ENCODE assay signal across 17 cellular contexts in the genomic region with DNA sequence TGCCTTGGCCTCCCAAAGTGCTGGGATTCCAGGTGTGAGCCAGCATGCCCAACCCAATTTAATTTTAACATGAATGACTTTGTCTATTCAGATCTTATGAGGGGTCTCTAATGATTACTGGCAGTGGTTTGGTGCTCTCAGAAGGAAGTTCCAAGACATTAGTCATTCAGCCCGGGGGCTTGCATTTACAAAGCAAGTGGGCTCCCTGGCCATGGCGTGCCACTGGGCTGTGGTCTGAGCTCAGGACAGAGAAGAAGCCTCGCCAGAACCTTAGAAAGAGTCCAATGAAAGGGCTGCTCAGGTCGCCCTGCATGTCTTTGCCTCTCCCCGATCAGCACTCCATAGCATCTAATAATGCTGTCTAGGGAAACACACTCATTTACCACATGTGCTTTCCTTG.
"Had no signal": no experiment of that assay in that cellular context is flagged by ENCODE, and none has a peak within 500 bp of the region (broad histone marks: within the 10 kb centered on the region; RNA-seq: fewer than 3 reads in every experiment).

No MANE protein-coding gene starts in this region.

- H2AFZ ChIP-seq: hepatocyte had no signal

- H3K27ac ChIP-seq: esophagus squamous epithelium, hepatocyte, testis, tibial nerve had no signal

- H3K27me3 ChIP-seq: esophagus squamous epithelium, hepatocyte, testis, tibial nerve had no signal

- DNase-seq: effector memory CD8-positive, alpha-beta T cell; esophagus squamous epithelium; foreskin fibroblast; head of caudate nucleus; natural killer cell; posterior cingulate gyrus; stimulated activated CD4-positive, alpha-beta T cell treated with anti-CD3 and anti-CD28 coated beads, Interleukin-2, amount 100 ng/mL, for 24 hours; stimulated activated CD4-positive, alpha-beta T cell treated with anti-CD3 and anti-CD28 coated beads, Interleukin-4, amount 100 ng/mL, for 4 hours; stimulated activated naive B cell treated with anti-CD40 and anti-IgM and Interleukin-4, amounts not matched to agents 10 μg/mL and 1 μg/mL and 100 μg/mL, for 72 hours; stimulated activated naive CD8-positive, alpha-beta T cell treated with anti-CD3 and anti-CD28 coated beads, Interleukin-15, amount 100 ng/mL, for 72 hours; testis had no signal

- H3K36me3 Mint-ChIP-seq: mesothelial cell of epicardium; natural killer cell; stimulated activated naive B cell treated with anti-CD40 and anti-IgM and Interleukin-4, amounts not matched to agents 10 μg/mL and 1 μg/mL and 100 μg/mL, for 72 hours had no signal

- H3K4me1 ChIP-seq: esophagus squamous epithelium, testis, tibial nerve had no signal

- H3K79me2 ChIP-seq: hepatocyte had no signal

- H3K4me3 Mint-ChIP-seq: dendritic cell treated with granulocyte-macrophage colony-stimulating factor and Interleukin-4, amounts not matched to agents 40 ng/mL and 50 ng/mL, for 4 days; effector memory CD8-positive, alpha-beta T cell; mesothelial cell of epicardium; natural killer cell; neural crest cell; stimulated activated naive B cell treated with anti-CD40 and anti-IgM and Interleukin-4, amounts not matched to agents 10 μg/mL and 1 μg/mL and 100 μg/mL, for 72 hours; stimulated activated naive CD8-positive, alpha-beta T cell treated with anti-CD3 and anti-CD28 coated beads, Interleukin-15, amount 100 ng/mL, for 72 hours had no signal

- H3K9me3 ChIP-seq: esophagus squamous epithelium, testis, tibial nerve had no signal

- ATAC-seq: effector memory CD8-positive, alpha-beta T cell; natural killer cell; sciatic nerve; stimulated activated naive B cell treated with anti-CD40 and anti-IgM and Interleukin-4, amounts not matched to agents 10 μg/mL and 1 μg/mL and 100 μg/mL, for 72 hours; stimulated activated naive CD8-positive, alpha-beta T cell treated with anti-CD3 and anti-CD28 coated beads, Interleukin-15, amount 100 ng/mL, for 72 hours had no signal

- H3K4me2 ChIP-seq: hepatocyte had no signal

- H3K9me3 Mint-ChIP-seq: dendritic cell treated with granulocyte-macrophage colony-stimulating factor and Interleukin-4, amounts not matched to agents 40 ng/mL and 50 ng/mL, for 4 days; effector memory CD8-positive, alpha-beta T cell; mesothelial cell of epicardium; natural killer cell; neural crest cell; stimulated activated naive B cell treated with anti-CD40 and anti-IgM and Interleukin-4, amounts not matched to agents 10 μg/mL and 1 μg/mL and 100 μg/mL, for 72 hours; stimulated activated naive CD8-positive, alpha-beta T cell treated with anti-CD3 and anti-CD28 coated beads, Interleukin-15, amount 100 ng/mL, for 72 hours had no signal

- H3K27me3 Mint-ChIP-seq: dendritic cell treated with granulocyte-macrophage colony-stimulating factor and Interleukin-4, amounts not matched to agents 40 ng/mL and 50 ng/mL, for 4 days had no signal

- H3K27ac Mint-ChIP-seq: dendritic cell treated with granulocyte-macrophage colony-stimulating factor and Interleukin-4, amounts not matched to agents 40 ng/mL and 50 ng/mL, for 4 days; effector memory CD8-positive, alpha-beta T cell; mesothelial cell of epicardium; natural killer cell; stimulated activated naive B cell treated with anti-CD40 and anti-IgM and Interleukin-4, amounts not matched to agents 10 μg/mL and 1 μg/mL and 100 μg/mL, for 72 hours; stimulated activated naive CD8-positive, alpha-beta T cell treated with anti-CD3 and anti-CD28 coated beads, Interleukin-15, amount 100 ng/mL, for 72 hours had no signal

- H3K4me1 Mint-ChIP-seq: natural killer cell; stimulated activated naive B cell treated with anti-CD40 and anti-IgM and Interleukin-4, amounts not matched to agents 10 μg/mL and 1 μg/mL and 100 μg/mL, for 72 hours; stimulated activated naive CD8-positive, alpha-beta T cell treated with anti-CD3 and anti-CD28 coated beads, Interleukin-15, amount 100 ng/mL, for 72 hours had no signal
